In genomic region chr3:193996205-193996604, GRCh38 we compare ENCODE assay signal across 25 cellular contexts.
DNase-seq lines count a peak whose midpoint lies in the region; ATAC-seq and TF ChIP-seq lines count a peak whose summit lies in the region.
"Had no signal": no experiment of that assay in that cellular context is flagged by ENCODE, and none has a peak within 500 bp of the region (broad histone marks: within the 10 kb centered on the region; RNA-seq: fewer than 3 reads in every experiment).

No MANE protein-coding gene starts in this region.

- H3K18ac ChIP-seq in mesendoderm (ENCODE audit: low read length), result peak overlapping the region; percentile 6

- no peak for DNase-seq in GM23338 (ENCODE audit: low spot score)
- peak; percentile 55 for DNase-seq in coronary artery (ENCODE audit: low spot score)
- no peak for DNase-seq in mesendoderm
- DNase-seq in C1 segment of cervical spinal cord (lab: John Stamatoyannopoulos, UW), result no peak
- DNase-seq in SK-N-DZ (ENCODE audit: low spot score), result no peak
- no peak for DNase-seq in activated naive CD4-positive, alpha-beta T cell treated with anti-CD3 and anti-CD28 coated beads, Interleukin-2, amount 50 U/mL, for 72 hours (ENCODE audit: low spot score in 2 of 2)
- DNase-seq: CD4-positive, CD25-positive, alpha-beta regulatory T cell; DMS153; DND-41; MM.1S; NCI-H1048; NCI-H1417; NCI-H1694; NCI-H2029 treated with DMSO at 0.1 percent for 48 hours; NCI-H446 treated with DMSO at 0.1 percent for 48 hours; NCI-H526; NCI-H82; NK-92 treated with Interleukin-12 subunit alpha and Interleukin-12 subunit beta, amount 100 ng/mL, for 24 hours; RPMI8226; SHP77 treated with DMSO at 0.1 percent for 48 hours had no signal

- H3K27me3 Mint-ChIP-seq in GM23338 (ENCODE audit: insufficient read depth, low read depth, poor library complexity), result peaks cover 9% of the 10 kb centered on the region

- peaks cover 0 to 18% (median 0%) of the 10 kb centered on the region in 11 experiments; a peak in 6 of 22 replicates for H3K27me3 ChIP-seq in BLaER1 treated with 17β-estradiol and CSF1 and Interleukin-3, amounts not matched to agents 10 nM and 100 nM
- H3K27me3 ChIP-seq in GM23338 (ENCODE audit: insufficient read depth), result peaks cover 11% of the 10 kb centered on the region; the same call in 1 of the 2 replicates
- H3K27me3 ChIP-seq in mesendoderm (ENCODE audit: insufficient read depth, low read length, poor library complexity), result no peaks in the 10 kb centered on the region

- no peaks in the 10 kb centered on the region for H4K20me1 ChIP-seq in BLaER1 treated with 17β-estradiol and CSF1 and Interleukin-3, amounts not matched to agents 10 nM and 100 nM
- no peaks in the 10 kb centered on the region for H4K20me1 ChIP-seq in GM23338 (replicated peaks; ENCODE audit: insufficient read depth)

- ATAC-seq in GM23338 (peak; percentile 45), HG02642 (IDR thresholded peaks at IDR 0.05; ENCODE audit: poor library complexity, unreplicated experiment) (no peak)
- ATAC-seq in activated naive CD4-positive, alpha-beta T cell treated with anti-CD3 and anti-CD28 coated beads, Interleukin-2, amount 50 U/mL, for 72 hours, result no peak

- H3K9ac ChIP-seq in BLaER1 treated with 17β-estradiol and CSF1 and Interleukin-3, amounts not matched to agents 10 nM and 100 nM, result no peak overlapping the region
- no peak overlapping the region for H3K9ac ChIP-seq in mesendoderm (ENCODE audit: low read length)
- H3K9ac ChIP-seq: KMS-11 had no signal

- H2BK5ac ChIP-seq in mesendoderm (ENCODE audit: low read length), result no peak overlapping the region

- H3K9me3 ChIP-seq in BLaER1 treated with 17β-estradiol and CSF1 and Interleukin-3, amounts not matched to agents 10 nM and 100 nM (replicated peaks in 1 of 11), result 0 out of 22 replicates have a peak, but pooled peaks cover 0 to under 1% (median 0%) of the 10 kb centered on the region in 11 experiments

- no peak overlapping the region for H3K4me3 Mint-ChIP-seq in GM23338
- H3K4me3 Mint-ChIP-seq: B cell; CD4-positive, CD25-positive, alpha-beta regulatory T cell had no signal

- no peak overlapping the region for H3K56ac ChIP-seq in mesendoderm (ENCODE audit: low read length)

- H4K8ac ChIP-seq in mesendoderm (ENCODE audit: low read depth, low read length), result no peak overlapping the region

- no peaks in the 10 kb centered on the region for H3K36me3 Mint-ChIP-seq in GM23338 (ENCODE audit: low read depth)
- no peaks in the 10 kb centered on the region for H3K36me3 Mint-ChIP-seq in activated naive CD4-positive, alpha-beta T cell treated with anti-CD3 and anti-CD28 coated beads, Interleukin-2, amount 50 U/mL, for 72 hours
- H3K36me3 Mint-ChIP-seq: CD4-positive, CD25-positive, alpha-beta regulatory T cell had no signal

- H3K4me2 ChIP-seq in BLaER1 treated with 17β-estradiol and CSF1 and Interleukin-3, amounts not matched to agents 10 nM and 100 nM, result peak overlapping the region in 9 of 11 experiments; percentile 68 to 94 (median 84); a peak in 18 of 22 replicates
- peak overlapping the region; percentile 53 for H3K4me2 ChIP-seq in GM23338
- H3K4me2 ChIP-seq in mesendoderm (ENCODE audit: low read length), result no peak overlapping the region
- H3K4me2 ChIP-seq: KMS-11 had no signal

- H3K9me2 ChIP-seq in GM23338 (ENCODE audit: insufficient read depth), result no peaks in the 10 kb centered on the region

- H3F3A ChIP-seq in GM23338 (replicated peaks; ENCODE audit: low read depth), result no peaks in the 10 kb centered on the region

- TF ChIP-seq CTCF in GM23338 (conservative IDR thresholded peaks at IDR 0.05; ENCODE audit: low read depth in 2 of 2) (no peak), coronary artery (IDR thresholded peaks at IDR 0.05) (no peak)

- H3K9me3 Mint-ChIP-seq in GM23338, result no peaks in the 10 kb centered on the region; the same call in 2 of the 3 replicates
- no peaks in the 10 kb centered on the region for H3K9me3 Mint-ChIP-seq in activated naive CD4-positive, alpha-beta T cell treated with anti-CD3 and anti-CD28 coated beads, Interleukin-2, amount 50 U/mL, for 72 hours

- no peak overlapping the region for H3K27ac ChIP-seq in BLaER1 treated with 17β-estradiol and CSF1 and Interleukin-3, amounts not matched to agents 10 nM and 100 nM
- H3K27ac ChIP-seq in GM23338 (ENCODE audit: low read depth) (no peak overlapping the region), coronary artery (no peak overlapping the region), mesendoderm (ENCODE audit: low read depth, low read length) (no peak overlapping the region)
- H3K27ac ChIP-seq: KMS-11, SK-N-MC had no signal

- no peak overlapping the region for H2AK5ac ChIP-seq in mesendoderm (ENCODE audit: low read length)

- H3K27ac Mint-ChIP-seq in GM23338, result no peak overlapping the region
- H3K27ac Mint-ChIP-seq in activated naive CD4-positive, alpha-beta T cell treated with anti-CD3 and anti-CD28 coated beads, Interleukin-2, amount 50 U/mL, for 72 hours, result no peak overlapping the region
- H3K27ac Mint-ChIP-seq: B cell; CD4-positive, CD25-positive, alpha-beta regulatory T cell had no signal

- H3K4me1 Mint-ChIP-seq in GM23338, result peaks cover 49% of the 10 kb centered on the region
- H3K4me1 Mint-ChIP-seq: B cell; CD4-positive, CD25-positive, alpha-beta regulatory T cell had no signal

- no peak overlapping the region for H3K4me3 ChIP-seq in BLaER1 treated with 17β-estradiol and CSF1 and Interleukin-3, amounts not matched to agents 10 nM and 100 nM
- H3K4me3 ChIP-seq in GM23338 (no peak overlapping the region), coronary artery (no peak overlapping the region), mesendoderm (ENCODE audit: low read length) (no peak overlapping the region)
- H3K4me3 ChIP-seq: SK-N-MC had no signal

- no peak overlapping the region for H3K23ac ChIP-seq in mesendoderm (ENCODE audit: low read length)

- no peaks in the 10 kb centered on the region for H3K36me3 ChIP-seq in BLaER1 treated with 17β-estradiol and CSF1 and Interleukin-3, amounts not matched to agents 10 nM and 100 nM
- H3K36me3 ChIP-seq in GM23338 (ENCODE audit: insufficient read depth), result no peaks in the 10 kb centered on the region
- H3K36me3 ChIP-seq in mesendoderm (ENCODE audit: control insufficient read depth, insufficient read depth, low read length), result no peaks in the 10 kb centered on the region

- no peak overlapping the region for H2AFZ ChIP-seq in GM23338

- H2BK15ac ChIP-seq in mesendoderm (replicated peaks; ENCODE audit: low read depth), result no peak overlapping the region

- H3K79me1 ChIP-seq in mesendoderm (ENCODE audit: low read length), result no peaks in the 10 kb centered on the region

- WGBS in mesendoderm (ENCODE audit: extremely low coverage, insufficient coverage, low lambda C conversion rate), result no CpG with 5 or more reads among the region's 7 CpGs

- H3K79me2 ChIP-seq in GM23338 (replicated peaks; ENCODE audit: insufficient read depth), result no peaks in the 10 kb centered on the region
- H3K79me2 ChIP-seq in mesendoderm (ENCODE audit: control insufficient read depth, insufficient read depth, low read length), result no peaks in the 10 kb centered on the region

- no peak overlapping the region for H4K5ac ChIP-seq in mesendoderm (ENCODE audit: low read length)

- no peak overlapping the region for H2BK120ac ChIP-seq in mesendoderm (ENCODE audit: low read depth, low read length)

- no peak overlapping the region for H3K4ac ChIP-seq in mesendoderm (ENCODE audit: low read depth, low read length)

- H3K4me1 ChIP-seq in BLaER1 treated with 17β-estradiol and CSF1 and Interleukin-3, amounts not matched to agents 10 nM and 100 nM, result peaks cover 26 to 45% (median 42%) of the 10 kb centered on the region in 10 experiments
- H3K4me1 ChIP-seq in GM23338 (ENCODE audit: insufficient read depth), result peaks cover 21% of the 10 kb centered on the region
- H3K4me1 ChIP-seq in mesendoderm (ENCODE audit: control insufficient read depth, low read depth, low read length), result peaks cover 14% of the 10 kb centered on the region

TF ChIP-seq in GM23338, 12 proteins besides CTCF, POLR2A, EP300 and RAD21 (continues in another document):
- TF ChIP-seq JUNB (IDR thresholded peaks at IDR 0.05; ENCODE audit: unreplicated experiment) (no peak), CREB1 (CRISPR knock-in tag; IDR thresholded peaks at IDR 0.05; ENCODE audit: low read depth) (no peak), EZH2phosphoT487 (IDR thresholded peaks at IDR 0.05; ENCODE audit: unreplicated experiment) (no peak), REST (IDR thresholded peaks at IDR 0.05; ENCODE audit: unreplicated experiment) (no peak), STAT1 (IDR thresholded peaks at IDR 0.05; ENCODE audit: unreplicated experiment) (no peak)
- TF ChIP-seq, protein P1, sequence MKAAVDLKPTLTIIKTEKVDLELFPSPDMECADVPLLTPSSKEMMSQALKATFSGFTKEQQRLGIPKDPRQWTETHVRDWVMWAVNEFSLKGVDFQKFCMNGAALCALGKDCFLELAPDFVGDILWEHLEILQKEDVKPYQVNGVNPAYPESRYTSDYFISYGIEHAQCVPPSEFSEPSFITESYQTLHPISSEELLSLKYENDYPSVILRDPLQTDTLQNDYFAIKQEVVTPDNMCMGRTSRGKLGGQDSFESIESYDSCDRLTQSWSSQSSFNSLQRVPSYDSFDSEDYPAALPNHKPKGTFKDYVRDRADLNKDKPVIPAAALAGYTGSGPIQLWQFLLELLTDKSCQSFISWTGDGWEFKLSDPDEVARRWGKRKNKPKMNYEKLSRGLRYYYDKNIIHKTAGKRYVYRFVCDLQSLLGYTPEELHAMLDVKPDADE (IDR thresholded peaks at IDR 0.05), result no peak
